ENCODE assay signal across 1 cellular context in genomic region chr2:210611466-210611865, GRCh38.
TF ChIP-seq lines count a peak whose summit lies in the region.

No MANE protein-coding gene starts in this region.

TF ChIP-seq in GM12878, 131 proteins besides CTCF, POLR2A, EP300 and RAD21 (continued from another document):
- TF ChIP-seq SMC3 (IDR thresholded peaks at IDR 0.05; ENCODE audit: borderline replicate concordance, low read length) (no peak), ESRRA (IDR thresholded peaks at IDR 0.05; ENCODE audit: low read length) (no peak), RELB (IDR thresholded peaks at IDR 0.05; ENCODE audit: low read depth) (no peak), POU2F2 (IDR thresholded peaks at IDR 0.05; ENCODE audit: borderline replicate concordance, low read depth, low read length) (no peak), CBFB (IDR thresholded peaks at IDR 0.05; ENCODE audit: low read depth) (no peak), NFIC (IDR thresholded peaks at IDR 0.05; ENCODE audit: low read depth, low read length) (no peak), BHLHE40 (IDR thresholded peaks at IDR 0.05; ENCODE audit: borderline replicate concordance in 1 of 2, low read depth in 2 of 2, low read length in 1 of 2) (no peak), KLF5 (IDR thresholded peaks at IDR 0.05; ENCODE audit: partially characterized antibody) (no peak), SUZ12 (IDR thresholded peaks at IDR 0.05; ENCODE audit: unreplicated experiment) (no peak), HDAC6 (IDR thresholded peaks at IDR 0.05; ENCODE audit: unreplicated experiment) (no peak)
